ENCODE assay signal across 9 cellular contexts in the genomic region with DNA sequence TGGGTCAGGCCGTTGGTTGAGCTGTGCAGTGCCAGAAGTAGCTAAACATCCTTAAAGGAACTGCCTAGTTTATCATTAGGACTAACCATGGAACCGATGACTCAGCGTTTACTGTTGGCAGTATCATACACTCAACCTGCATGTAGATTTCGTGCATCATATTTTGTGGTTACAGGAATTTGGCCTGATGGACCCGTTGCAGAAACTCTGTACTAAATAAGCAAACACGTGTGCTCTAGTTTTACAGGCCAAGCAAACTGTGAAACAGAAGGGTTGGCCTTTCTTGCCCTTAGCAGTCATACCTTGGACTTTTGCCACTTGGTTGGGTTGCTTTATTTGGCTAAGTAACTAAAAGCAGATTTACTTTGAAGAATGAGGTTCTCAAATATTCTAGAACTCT. TPM values are rescaled to one million over a fixed set of nuclear protein-coding genes. Genes with fewer than 3 reads are reported as not detected.
DNase-seq lines count a peak whose midpoint lies in the region; FAIRE-seq and TF ChIP-seq lines count a peak whose summit lies in the region.
"Had no signal": no experiment of that assay in that cellular context is flagged by ENCODE, and none has a peak within 500 bp of the region (broad histone marks: within the 10 kb centered on the region; RNA-seq: fewer than 3 reads in every experiment).

No MANE protein-coding gene starts in this region.

- TF ChIP-seq CTCF in keratinocyte (optimal IDR thresholded peaks at IDR 0.05 in 1 of 3, IDR thresholded peaks at IDR 0.05 in 1 of 3, conservative IDR thresholded peaks at IDR 0.05 in 1 of 3; ENCODE audit: extremely low read depth in 1 of 3, insufficient read depth in 2 of 3, low read length in 3 of 3) (no peak), testis (IDR thresholded peaks at IDR 0.05) (no peak)

- no peak overlapping the region for H3K9ac ChIP-seq in keratinocyte (ENCODE audit: control insufficient read depth, extremely low read depth, insufficient read depth, low read length)

- H3K36me3 ChIP-seq in keratinocyte (ENCODE audit: control insufficient read depth in 2 of 2, extremely low read depth in 1 of 2, insufficient read depth in 2 of 2, low read length in 2 of 2) (peaks cover 0 to 3% of the 10 kb centered on the region in 2 experiments), testis (ENCODE audit: low read depth, missing control alignments) (no peaks in the 10 kb centered on the region)

- H3K4me2 ChIP-seq in keratinocyte (ENCODE audit: control insufficient read depth, extremely low read depth, insufficient read depth, low read depth, low read length), result no peak overlapping the region

- peaks cover 33% of the 10 kb centered on the region for H3K4me1 Mint-ChIP-seq in activated naive CD4-positive, alpha-beta T cell treated with anti-CD3 and anti-CD28 coated beads, Interleukin-2, amount 10 ng/mL, durations not matched to agents 7 days and 5 days

- H3K9me3 ChIP-seq in keratinocyte (ENCODE audit: control insufficient read depth, low read depth, low read length), result no peaks in the 10 kb centered on the region
- H3K9me3 ChIP-seq in testis, result no peaks in the 10 kb centered on the region

- peak; percentile 94 for FAIRE-seq in keratinocyte (lab: Jason Lieb, UNC)

- H3K27ac ChIP-seq in keratinocyte (ENCODE audit: control insufficient read depth, insufficient read depth, low read length), result peak overlapping the region; percentile 14
- peak overlapping the region in 1 of 2 donors; percentile 66 for H3K27ac ChIP-seq in testis

- no peaks in the 10 kb centered on the region for H3K79me2 ChIP-seq in keratinocyte (ENCODE audit: control insufficient read depth, insufficient read depth, low read length)

- no peaks in the 10 kb centered on the region for H3K27me3 ChIP-seq in keratinocyte (ENCODE audit: control insufficient read depth, extremely low read depth, insufficient read depth, low read length)
- no peaks in the 10 kb centered on the region for H3K27me3 ChIP-seq in testis

- no peaks in the 10 kb centered on the region for H4K20me1 ChIP-seq in keratinocyte (ENCODE audit: control insufficient read depth, extremely low read depth, insufficient read depth, low read length)

- H3K4me3 ChIP-seq in keratinocyte (ENCODE audit: control insufficient read depth in 2 of 3, extremely low read depth in 1 of 3, insufficient read depth in 2 of 3, low read depth in 1 of 3, low read length in 3 of 3) (no peak overlapping the region), testis (no peak overlapping the region)

- H3K4me1 ChIP-seq in keratinocyte (ENCODE audit: control insufficient read depth, extremely low read depth, insufficient read depth, low read length) (peaks cover 9% of the 10 kb centered on the region), testis (no peaks in the 10 kb centered on the region)

- H3K9me1 ChIP-seq in keratinocyte (ENCODE audit: control insufficient read depth, extremely low read depth, insufficient read depth, low read length), result no peaks in the 10 kb centered on the region

- TF ChIP-seq POLR2A in testis (IDR thresholded peaks at IDR 0.05), result no peak

- H2AFZ ChIP-seq in keratinocyte (ENCODE audit: control insufficient read depth, low read length), result no peak overlapping the region

- CTCF ChIA-PET in activated naive CD4-positive, alpha-beta T cell treated with anti-CD3 and anti-CD28 coated beads, Interleukin-2, amount 10 ng/mL, durations not matched to agents 7 days and 5 days (lab: Charles Lee), result interaction anchor here (1.0 kb wide), 1 partner anchor 247 kb away, joined by 3 read pairs; no protein-coding TSS in a partner anchor

- DNase-seq in HT1080 (ENCODE audit: low read depth) (peak; percentile 94), astrocyte of the hippocampus (ENCODE audit: low read depth, low spot score) (peak; percentile 96), keratinocyte (ENCODE audit: low read depth, low spot score) (peak; percentile 71), testis (peak; percentile 69), NCI-H82 (lab: John Stamatoyannopoulos, UW) (no peak), NCI-H510A treated with DMSO at 0.1 percent for 48 hours (lab: John Stamatoyannopoulos, UW) (no peak)
- DNase-seq in activated naive CD4-positive, alpha-beta T cell treated with anti-CD3 and anti-CD28 coated beads, Interleukin-2, amount 10 ng/mL, durations not matched to agents 7 days and 5 days, result no peak
- no peak for DNase-seq in activated CD4-positive, alpha-beta T cell treated with anti-CD3 and anti-CD28 coated beads for 4 hours
- DNase-seq: stimulated activated naive CD8-positive, alpha-beta T cell treated with anti-CD3 and anti-CD28 coated beads, Interleukin-15, amount 100 ng/mL, for 72 hours had no signal

- intact Hi-C loops in testis (cut with DNase I; ENCODE audit: low total_unique reads), result no loop called here

- H3K27me3 Mint-ChIP-seq in activated naive CD4-positive, alpha-beta T cell treated with anti-CD3 and anti-CD28 coated beads, Interleukin-2, amount 10 ng/mL, durations not matched to agents 7 days and 5 days, result no peaks in the 10 kb centered on the region
- H3K27me3 Mint-ChIP-seq: stimulated activated naive CD8-positive, alpha-beta T cell treated with anti-CD3 and anti-CD28 coated beads, Interleukin-15, amount 100 ng/mL, for 72 hours had no signal

- H3K4me3 Mint-ChIP-seq in activated naive CD4-positive, alpha-beta T cell treated with anti-CD3 and anti-CD28 coated beads, Interleukin-2, amount 10 ng/mL, durations not matched to agents 7 days and 5 days, result no peak overlapping the region
- H3K4me3 Mint-ChIP-seq: stimulated activated naive CD8-positive, alpha-beta T cell treated with anti-CD3 and anti-CD28 coated beads, Interleukin-15, amount 100 ng/mL, for 72 hours had no signal

- dilution Hi-C loops in keratinocyte (cut with MboI; ENCODE audit: extremely low pct_ligation_motif_present, low sequenced_read_pairs), result no loop called here

- no peaks in the 10 kb centered on the region for H3K9me3 Mint-ChIP-seq in activated naive CD4-positive, alpha-beta T cell treated with anti-CD3 and anti-CD28 coated beads, Interleukin-2, amount 10 ng/mL, durations not matched to agents 7 days and 5 days
- H3K9me3 Mint-ChIP-seq: stimulated activated naive CD8-positive, alpha-beta T cell treated with anti-CD3 and anti-CD28 coated beads, Interleukin-15, amount 100 ng/mL, for 72 hours had no signal

- H3K36me3 Mint-ChIP-seq in activated naive CD4-positive, alpha-beta T cell treated with anti-CD3 and anti-CD28 coated beads, Interleukin-2, amount 10 ng/mL, durations not matched to agents 7 days and 5 days, result peaks cover 50% of the 10 kb centered on the region

- no peak overlapping the region for H3K27ac Mint-ChIP-seq in activated naive CD4-positive, alpha-beta T cell treated with anti-CD3 and anti-CD28 coated beads, Interleukin-2, amount 10 ng/mL, durations not matched to agents 7 days and 5 days
- H3K27ac Mint-ChIP-seq: stimulated activated naive CD8-positive, alpha-beta T cell treated with anti-CD3 and anti-CD28 coated beads, Interleukin-15, amount 100 ng/mL, for 72 hours had no signal

- WGBS in testis, 2 donors, result 49 to 68% methylated on average over 6 of the region's 6 CpGs

RNA-seq across cellular contexts. Expression of gene DGLUCY, which starts 35.6 kb away (rescaled TPM):
- total RNA-seq in HT1080 (2014; rRNA removed; shearing (Covaris generic)), result 24.9 and 26.4 TPM in 2 replicates
- 11.7 and 12.6 TPM in 2 replicates for polyA plus RNA-seq in HT1080 (2015; cell fraction: cytosol; rRNA removed)
- 47.3 and 58.1 TPM in 2 replicates for polyA plus RNA-seq in HT1080 (2015; cell fraction: nucleus; rRNA removed)
- polyA plus RNA-seq in keratinocyte (13.7 to 33.1 TPM (median 19.4 TPM) in 3 replicates), testis (ENCODE audit: insufficient read depth, low read depth, low replicate concordance) (77.5 TPM)
- polyA plus RNA-seq in keratinocyte (2011; ENCODE audit: low read depth), result 4.7 TPM
- 11.7 and 12.0 TPM in 2 replicates for polyA plus RNA-seq in keratinocyte (2011; cell fraction: cytosol; rRNA removed)
- 32.9 and 39.7 TPM in 2 replicates for polyA plus RNA-seq in keratinocyte (2011; cell fraction: nucleus; rRNA removed)
- polyA plus RNA-seq in keratinocyte (2012; ENCODE audit: low replicate concordance), result 5.8 and 22.4 TPM in 2 replicates
- 15.9 to 44.8 TPM (median 24.6 TPM) in 3 replicates for polyA minus RNA-seq in keratinocyte
- polyA minus RNA-seq in keratinocyte (2011; cell fraction: cytosol; rRNA and poly(A)+ RNA removed), result 19.0 TPM
- polyA minus RNA-seq in keratinocyte (2011; cell fraction: nucleus; rRNA and poly(A)+ RNA removed), result 23.3 and 28.5 TPM in 2 replicates
- 100 to 1,000 TPM; 145 to 161 TPM for total RNA-seq in testis

Comparison
In these comparisons a context has a peak if more than half of its experiments do, and no peak if none do; other contexts are left out.
1. DNase-seq: peak in HT1080 (single experiment), astrocyte of the hippocampus (single experiment), keratinocyte (single experiment) and testis (single experiment); none in NCI-H82 (single experiment), NCI-H510A treated with DMSO at 0.1 percent for 48 hours (single experiment), activated naive CD4-positive, alpha-beta T cell treated with anti-CD3 and anti-CD28 coated beads, Interleukin-2, amount 10 ng/mL, durations not matched to agents 7 days and 5 days (single experiment) and activated CD4-positive, alpha-beta T cell treated with anti-CD3 and anti-CD28 coated beads for 4 hours (0 of 2).